8 cellular contexts compared by ENCODE assay signal in genomic region chr14:53153702-53154112, GRCh38. TPM values are rescaled to one million over a fixed set of nuclear protein-coding genes. Genes with fewer than 3 reads are reported as not detected.
DNase-seq lines count a peak whose midpoint lies in the region; ATAC-seq and TF ChIP-seq lines count a peak whose summit lies in the region.

No MANE protein-coding gene starts in this region.

- peaks cover 16% of the 10 kb centered on the region for H4K20me1 ChIP-seq in smooth muscle cell (ENCODE audit: low read depth)

- DNase-seq in H7 (no peak), fibroblast of pulmonary artery (ENCODE audit: low read depth) (no peak), smooth muscle cell (lab: John Stamatoyannopoulos, UW; ENCODE audit: unreplicated experiment) (no peak)
- no peak for DNase-seq in T-helper 2 cell treated with Interferon-gamma antibody and Interleukin-4, amounts not matched to agents 5 μg/mL and 100 μg/mL, for 36 hours (ENCODE audit: low spot score)

- H3K4me1 Mint-ChIP-seq in T-helper 2 cell treated with Interferon-gamma antibody and Interleukin-4, amounts not matched to agents 5 μg/mL and 100 μg/mL, for 36 hours (ENCODE audit: low read depth): peaks cover 31% of the 10 kb centered on the region

- H2AFZ ChIP-seq in smooth muscle cell (ENCODE audit: low read depth): peak overlapping the region; percentile 86

- no peaks in the 10 kb centered on the region for H3K27me3 Mint-ChIP-seq in T-helper 2 cell treated with Interferon-gamma antibody and Interleukin-4, amounts not matched to agents 5 μg/mL and 100 μg/mL, for 36 hours (ENCODE audit: low read depth)

- ATAC-seq in HG03039 (IDR thresholded peaks at IDR 0.05; ENCODE audit: unreplicated experiment) (no peak), HG02840 (IDR thresholded peaks at IDR 0.05; ENCODE audit: low FRiP score, unreplicated experiment) (no peak), GM18873 (IDR thresholded peaks at IDR 0.05; ENCODE audit: low FRiP score, unreplicated experiment) (no peak), HG02981 (IDR thresholded peaks at IDR 0.05; ENCODE audit: unreplicated experiment) (no peak)

- H3K36me3 ChIP-seq in H7 (replicated peaks; ENCODE audit: control insufficient read depth, insufficient read depth, low read length): no peaks in the 10 kb centered on the region
- no peaks in the 10 kb centered on the region for H3K36me3 ChIP-seq in smooth muscle cell (ENCODE audit: low read depth)

- H3K27me3 ChIP-seq in H7 (ENCODE audit: control insufficient read depth, insufficient read depth, low read length) (peaks cover 5% of the 10 kb centered on the region), smooth muscle cell (ENCODE audit: low read depth) (no peaks in the 10 kb centered on the region)

- no peaks in the 10 kb centered on the region for H3K9me3 Mint-ChIP-seq in T-helper 2 cell treated with Interferon-gamma antibody and Interleukin-4, amounts not matched to agents 5 μg/mL and 100 μg/mL, for 36 hours

- TF ChIP-seq CTCF in fibroblast of pulmonary artery (IDR thresholded peaks at IDR 0.05; ENCODE audit: low read length, missing control alignments) (no peak), smooth muscle cell (IDR thresholded peaks at IDR 0.05; ENCODE audit: borderline replicate concordance, insufficient read depth, poor library complexity, severe bottlenecking) (no peak)

- no peaks in the 10 kb centered on the region for H3K9me3 ChIP-seq in smooth muscle cell (replicated peaks; ENCODE audit: low read depth)

- peak overlapping the region; percentile 99 for H3K27ac Mint-ChIP-seq in T-helper 2 cell treated with Interferon-gamma antibody and Interleukin-4, amounts not matched to agents 5 μg/mL and 100 μg/mL, for 36 hours

- H3K4me1 ChIP-seq in smooth muscle cell (ENCODE audit: low read depth): peaks cover 8% of the 10 kb centered on the region

- peak overlapping the region; percentile 91 for H3K4me3 ChIP-seq in H7 (ENCODE audit: insufficient read depth, low read depth, low read length)
- peak overlapping the region; percentile 83 for H3K4me3 ChIP-seq in fibroblast of pulmonary artery (replicated peaks; ENCODE audit: low read depth, low read length)
- peak overlapping the region; percentile 82 for H3K4me3 ChIP-seq in smooth muscle cell

- H3K79me2 ChIP-seq in smooth muscle cell (ENCODE audit: low read depth): peaks cover 23% of the 10 kb centered on the region

- WGBS in smooth muscle cell (ENCODE audit: low lambda C conversion rate): 89% methylated on average over 4 of the region's 4 CpGs

- peak overlapping the region; percentile 92 for H3K4me3 Mint-ChIP-seq in T-helper 2 cell treated with Interferon-gamma antibody and Interleukin-4, amounts not matched to agents 5 μg/mL and 100 μg/mL, for 36 hours

- peak overlapping the region; percentile 91 for H3K4me2 ChIP-seq in smooth muscle cell

- H3F3A ChIP-seq in smooth muscle cell (ENCODE audit: low read depth): peaks cover 8% of the 10 kb centered on the region

- peak overlapping the region; percentile 25 for H3K27ac ChIP-seq in smooth muscle cell (ENCODE audit: low read depth)

- peaks cover 23% of the 10 kb centered on the region for H3K36me3 Mint-ChIP-seq in T-helper 2 cell treated with Interferon-gamma antibody and Interleukin-4, amounts not matched to agents 5 μg/mL and 100 μg/mL, for 36 hours (ENCODE audit: low read depth)

- no peak overlapping the region for H3K9ac ChIP-seq in smooth muscle cell (ENCODE audit: low read depth)

RNA-seq across cellular contexts. Expression of gene DDHD1, which starts 0.6 kb away (rescaled TPM):
- total RNA-seq in H7 (2014; rRNA removed; shearing (Covaris generic)): 8.1 and 12.5 TPM in 2 replicates
- 7.8 and 12.2 TPM in 2 replicates for total RNA-seq in smooth muscle cell
- 3.1 and 4.0 TPM in 2 replicates for polyA plus RNA-seq in smooth muscle cell
